Comparison of ENCODE assay signal across 8 cellular contexts in the genomic region with DNA sequence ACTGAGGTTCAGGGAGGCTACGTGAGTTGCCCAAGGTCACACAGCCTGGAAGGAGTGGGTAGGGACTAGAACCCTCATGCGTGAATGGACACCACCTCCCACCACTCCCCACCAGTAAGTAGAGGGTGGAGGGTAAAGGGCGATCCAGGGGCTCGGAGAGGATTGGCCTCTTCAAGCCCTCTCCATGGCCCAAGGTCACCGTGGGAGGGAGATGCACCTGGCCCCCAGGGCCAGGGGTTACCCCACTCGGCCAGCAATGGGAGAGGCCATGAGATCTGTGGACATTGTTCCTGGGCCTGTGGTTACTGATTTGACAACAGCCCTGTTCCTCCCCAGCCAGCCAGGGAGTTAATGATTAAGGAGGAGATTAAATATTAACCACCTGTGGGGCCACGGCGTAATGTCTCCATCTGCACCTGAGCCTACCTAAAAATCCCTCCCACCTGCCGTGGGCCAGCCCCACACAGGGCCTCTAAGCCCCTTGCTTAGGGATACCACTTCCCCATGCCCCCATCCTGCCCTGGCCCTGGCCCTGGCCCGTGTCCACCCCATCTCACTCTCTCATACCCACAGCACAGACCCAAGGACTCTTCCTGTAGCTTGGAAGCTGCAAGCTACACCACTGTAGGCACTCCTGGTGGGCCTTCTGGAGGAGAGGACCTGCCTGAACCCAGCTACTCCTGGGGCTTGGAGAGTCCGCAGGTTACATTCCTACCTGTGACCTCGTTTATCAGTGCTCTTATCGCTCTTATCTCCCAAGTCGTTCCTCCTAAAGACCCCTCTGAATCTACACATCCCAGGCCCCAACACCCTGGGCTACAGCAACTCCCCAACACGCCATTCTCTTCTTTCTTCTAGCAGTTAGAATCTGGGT. TPM values are rescaled to one million over a fixed set of nuclear protein-coding genes. Genes with fewer than 3 reads are reported as not detected.
DNase-seq lines count a peak whose midpoint lies in the region; ATAC-seq, FAIRE-seq and TF ChIP-seq lines count a peak whose summit lies in the region.

No MANE protein-coding gene starts in this region.

- ATAC-seq in A549 (peak; percentile 78 to 83), GM19372 (IDR thresholded peaks at IDR 0.05; ENCODE audit: low read depth, unreplicated experiment) (peak; percentile 56)

- no peak for FAIRE-seq in A549 (lab: Jason Lieb, UNC)
- FAIRE-seq in kidney (lab: Jason Lieb, UNC), result no peak

- peak overlapping the region; percentile 93 to 97 for H3K27ac ChIP-seq in A549
- peak overlapping the region; percentile 62 for H3K27ac ChIP-seq in HL-60 (replicated peaks)
- peak overlapping the region; percentile 88 to 93 for H3K27ac ChIP-seq in kidney (ENCODE audit: low read depth in 2 of 2, low read length in 2 of 2)
- H3K27ac ChIP-seq in A673 (ENCODE audit: low read depth, low read length, poor library complexity, severe bottlenecking), result no peak overlapping the region

- POLR2A ChIA-PET in A549 (lab: Yijun Ruan, JAX) (interaction anchor here (1.5 kb wide), 1 partner anchor 32 kb away, joined by 5 read pairs; a partner anchor contains a TSS), A673 (lab: Charles Lee; ENCODE audit: low non-redundant PET) (interaction anchor here (0.6 kb wide), 1 partner anchor 91 kb away, joined by 8 read pairs; no protein-coding TSS in a partner anchor)

- no peak for TF ChIP-seq CTCF in A549 (IDR thresholded peaks at IDR 0.05)
- TF ChIP-seq CTCF in HL-60 (IDR thresholded peaks at IDR 0.05; ENCODE audit: insufficient read depth, low read length), result no peak
- no peak for TF ChIP-seq CTCF in kidney (IDR thresholded peaks at IDR 0.05; ENCODE audit: borderline replicate concordance, extremely low read depth, insufficient read depth)
- no peak for TF ChIP-seq CTCF in A673 (conservative IDR thresholded peaks at IDR 0.05; ENCODE audit: low read depth, low read length)

- no peak for TF ChIP-seq EP300 in A549 (IDR thresholded peaks at IDR 0.05)

- no TSS peak for BruUV-seq in A673 (replicated peaks; lab: Mats Ljungman, UMichigan)

- CTCF ChIA-PET in A549 (lab: Yijun Ruan, JAX), result interaction anchor here (0.9 to 2.1 kb wide), 4 partner anchors 9 to 62 kb away, joined by 3 to 10 read pairs (median 4); no protein-coding TSS in a partner anchor
- CTCF ChIA-PET in A673 (lab: Charles Lee), result no interaction called here

- H3K9me3 ChIP-seq in A549 (no peaks in the 10 kb centered on the region), kidney (ENCODE audit: control insufficient read depth in 1 of 2, low read length in 2 of 2) (no peaks in the 10 kb centered on the region), A673 (ENCODE audit: low read depth, low read length, poor library complexity, severe bottlenecking) (no peaks in the 10 kb centered on the region)

- H3K4me1 ChIP-seq in A549 (peaks cover 56% of the 10 kb centered on the region), kidney (ENCODE audit: control insufficient read depth in 1 of 2, insufficient read depth in 1 of 2, low read depth in 1 of 2, low read length in 2 of 2) (peaks cover 28 to 31% of the 10 kb centered on the region in 2 donors), A673 (ENCODE audit: insufficient read depth, low read length, poor library complexity, severe bottlenecking) (no peaks in the 10 kb centered on the region)

- H3K4me3 ChIP-seq in A549 (peak overlapping the region; percentile 11; the same call in 1 of the 3 replicates), HL-60 (replicated peaks; ENCODE audit: insufficient read depth, low read length) (no peak overlapping the region), kidney (ENCODE audit: low read length in 2 of 2) (peak overlapping the region in 1 of 2 donors; percentile 4), A673 (ENCODE audit: low read depth, low read length, poor library complexity, severe bottlenecking) (no peak overlapping the region)

- DNase-seq in A549 (ENCODE audit: low read depth in 1 of 2, low spot score in 1 of 2), result peak; percentile 85 to 89
- no peak for DNase-seq in HL-60 (ENCODE audit: low read depth in 1 of 2, low spot score in 1 of 2)
- no peak for DNase-seq in kidney
- DNase-seq in A673 (ENCODE audit: low spot score), result no peak
- DNase-seq in A172 (ENCODE audit: low spot score), result no peak
- DNase-seq in AML-193 (lab: John Stamatoyannopoulos, UW), result no peak
- DNase-seq in activated effector memory CD4-positive, alpha-beta T cell treated with anti-CD3 and anti-CD28 coated beads, Interleukin-2, amount 50 U/mL, for 16 hours, result no peak

- H3K4me2 ChIP-seq in A549, result peak overlapping the region; percentile 89

- intact Hi-C loops in kidney (cut with DNase I), result no loop called here
- intact Hi-C loops in A673 (cut with micrococcal nuclease; ENCODE audit: unreplicated experiment), result no loop called here

- H3K36me3 ChIP-seq in kidney (ENCODE audit: control insufficient read depth in 1 of 2, insufficient read depth in 2 of 2, low read length in 2 of 2) (no peaks in the 10 kb centered on the region), A673 (ENCODE audit: insufficient read depth, low read length, poor library complexity, severe bottlenecking) (no peaks in the 10 kb centered on the region)

- no peaks in the 10 kb centered on the region for H3K27me3 ChIP-seq in HL-60 (ENCODE audit: insufficient read depth, poor library complexity, severe bottlenecking)
- H3K27me3 ChIP-seq in A673 (replicated peaks; ENCODE audit: insufficient read depth, low read depth, low read length, poor library complexity), result no peaks in the 10 kb centered on the region

- peak overlapping the region in 1 of 2 donors; percentile 42 for H3K9ac ChIP-seq in kidney (ENCODE audit: low read length in 2 of 2)

- TF ChIP-seq POLR2A in A549 (IDR thresholded peaks at IDR 0.05; ENCODE audit: low read length), result peak; percentile 39

- 8% methylated on average over 15 of the region's 15 CpGs for WGBS in A549 (ENCODE audit: missing lambda C conversion rate)

- TF ChIP-seq RAD21 in A549 (conservative IDR thresholded peaks at IDR 0.05 in 1 of 2, IDR thresholded peaks at IDR 0.05 in 1 of 2), result 0 out of 5 replicates have a peak, but pooled peaks of 1 of the 2 experiments have one; percentile 25

TF ChIP-seq in A549, 52 proteins besides CTCF, POLR2A, EP300 and RAD21:
- TF ChIP-seq, protein P1, sequence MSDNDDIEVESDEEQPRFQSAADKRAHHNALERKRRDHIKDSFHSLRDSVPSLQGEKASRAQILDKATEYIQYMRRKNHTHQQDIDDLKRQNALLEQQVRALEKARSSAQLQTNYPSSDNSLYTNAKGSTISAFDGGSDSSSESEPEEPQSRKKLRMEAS (IDR thresholded peaks at IDR 0.05), result peak; percentile 13; the same call in 1 of the 2 replicates
- TF ChIP-seq JUN (IDR thresholded peaks at IDR 0.05), result peak; percentile 23 to 45; a peak in 2 of 5 replicates
- no peak for TF ChIP-seq FOXS1 (CRISPR knock-in tag; IDR thresholded peaks at IDR 0.05)
- TF ChIP-seq MYC (IDR thresholded peaks at IDR 0.05; ENCODE audit: borderline replicate concordance, low read length), result no peak
- TF ChIP-seq, protein P2, sequence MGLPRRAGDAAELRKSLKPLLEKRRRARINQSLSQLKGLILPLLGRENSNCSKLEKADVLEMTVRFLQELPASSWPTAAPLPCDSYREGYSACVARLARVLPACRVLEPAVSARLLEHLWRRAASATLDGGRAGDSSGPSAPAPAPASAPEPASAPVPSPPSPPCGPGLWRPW (IDR thresholded peaks at IDR 0.05), result no peak
- TF ChIP-seq JUNB (IDR thresholded peaks at IDR 0.05), result no peak
- TF ChIP-seq ESRRA (IDR thresholded peaks at IDR 0.05; ENCODE audit: borderline replicate concordance, low read length), result peak; percentile 46; the same call in 1 of the 2 replicates
- TF ChIP-seq KDM5A (IDR thresholded peaks at IDR 0.05), result no peak
- peak; percentile 55 for TF ChIP-seq ZFP36 (IDR thresholded peaks at IDR 0.05; ENCODE audit: borderline replicate concordance, partially characterized antibody)
- TF ChIP-seq CHD2 (IDR thresholded peaks at IDR 0.05; ENCODE audit: low read length, partially characterized antibody), result no peak
- TF ChIP-seq, protein P3, sequence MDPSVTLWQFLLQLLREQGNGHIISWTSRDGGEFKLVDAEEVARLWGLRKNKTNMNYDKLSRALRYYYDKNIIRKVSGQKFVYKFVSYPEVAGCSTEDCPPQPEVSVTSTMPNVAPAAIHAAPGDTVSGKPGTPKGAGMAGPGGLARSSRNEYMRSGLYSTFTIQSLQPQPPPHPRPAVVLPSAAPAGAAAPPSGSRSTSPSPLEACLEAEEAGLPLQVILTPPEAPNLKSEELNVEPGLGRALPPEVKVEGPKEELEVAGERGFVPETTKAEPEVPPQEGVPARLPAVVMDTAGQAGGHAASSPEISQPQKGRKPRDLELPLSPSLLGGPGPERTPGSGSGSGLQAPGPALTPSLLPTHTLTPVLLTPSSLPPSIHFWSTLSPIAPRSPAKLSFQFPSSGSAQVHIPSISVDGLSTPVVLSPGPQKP (IDR thresholded peaks at IDR 0.05; ENCODE audit: low read depth, low read length), result no peak
- TF ChIP-seq KDM1A (IDR thresholded peaks at IDR 0.05; ENCODE audit: low read depth), result peak; percentile 62; the same call in 1 of the 2 replicates
- peak; percentile 62; the same call in 1 of the 2 replicates for TF ChIP-seq CHD4 (IDR thresholded peaks at IDR 0.05; ENCODE audit: borderline replicate concordance)
- TF ChIP-seq EHF (CRISPR knock-in tag; IDR thresholded peaks at IDR 0.05), result peak; percentile 53; the same call in 1 of the 2 replicates
- TF ChIP-seq CBX8 (IDR thresholded peaks at IDR 0.05), result no peak
- no peak for TF ChIP-seq MAZ (IDR thresholded peaks at IDR 0.05; ENCODE audit: borderline replicate concordance, low read depth, low read length)
- no peak for TF ChIP-seq FOSL2 (IDR thresholded peaks at IDR 0.05)
- 0 out of 2 replicates have a peak, but pooled peaks have one; percentile 2 for TF ChIP-seq FOSL2 (CRISPR knock-in tag; IDR thresholded peaks at IDR 0.05)

RNA-seq across cellular contexts. Expression of a gene that starts 32.2 kb away (rescaled TPM):
- 10.5 and 14.9 TPM in 2 replicates for polyA plus RNA-seq in A549 (2011; rRNA removed)
- 8.8 and 14.8 TPM in 2 replicates for polyA plus RNA-seq in A549 (2012; cell fraction: cytosol; rRNA removed)
- 9.8 and 17.6 TPM in 2 replicates for polyA plus RNA-seq in A549 (2012; cell fraction: nucleus; rRNA removed)
- polyA plus RNA-seq in A549 (2017; fragmentation: RNase III; extraction: RNeasy Plus Mini Kit Qiagen cat#74134 plus additional on column Dnase treatment), result 14.5 to 18.2 TPM (median 17.3 TPM) in 3 replicates
- 3.3 and 4.0 TPM in 2 replicates for polyA minus RNA-seq in A549 (2011; rRNA and poly(A)+ RNA removed)
- 247 TPM for total RNA-seq in kidney
- 35.4 TPM for polyA plus RNA-seq in kidney (ENCODE audit: insufficient read depth, low read depth, low replicate concordance)
- total RNA-seq in A673 (2021), result 20.4 and 23.4 TPM in 2 replicates
- total RNA-seq in A172 (2014; rRNA removed; shearing (Covaris generic)), result 0.55 and 1.4 TPM in 2 replicates

Comparison
In these comparisons a context has a peak if more than half of its experiments do, and no peak if none do; other contexts are left out.
1. DNase-seq: peak in A549 (2 of 2); none in HL-60 (0 of 2), kidney (single experiment), A673 (single experiment), A172 (single experiment), AML-193 (0 of 2) and activated effector memory CD4-positive, alpha-beta T cell treated with anti-CD3 and anti-CD28 coated beads, Interleukin-2, amount 50 U/mL, for 16 hours (single experiment).
2. RNA of a gene that starts 32.2 kb away (total RNA-seq): 247 TPM in kidney (single experiment); 20.4 to 23.4 TPM in A673 and 0.55 to 1.4 TPM in A172; every median in the first group is over 10 times any median in the second.